In the genomic region with DNA sequence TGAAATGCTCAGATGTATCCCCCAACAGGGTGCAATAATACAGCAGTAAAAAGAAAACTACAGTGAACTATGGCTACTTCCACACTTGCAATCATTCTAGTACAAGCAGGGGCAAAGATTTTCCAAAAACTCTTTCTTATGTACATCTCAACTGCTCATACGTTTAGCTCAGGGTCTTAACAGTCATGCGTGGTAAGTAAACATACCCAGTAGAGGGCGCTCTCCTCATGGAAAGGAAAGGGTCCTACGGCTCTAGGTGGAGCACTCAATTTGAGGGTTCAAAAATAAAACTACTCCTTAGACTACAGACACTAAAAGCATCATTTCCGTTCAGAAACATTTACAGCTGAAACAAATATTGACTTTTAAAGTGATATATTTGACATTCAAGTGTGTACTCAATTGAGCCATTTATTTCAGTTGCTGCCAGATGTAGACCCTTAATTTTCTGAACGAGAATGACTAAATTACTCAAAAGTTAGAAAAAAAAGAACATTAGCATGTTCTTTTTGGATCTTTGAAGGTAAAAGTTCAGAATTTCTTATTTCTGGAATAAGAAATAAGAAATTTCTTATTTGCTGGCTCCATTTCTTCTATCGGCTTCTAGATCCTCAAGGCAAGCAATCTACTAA, we compare ENCODE assay signal across 8 cellular contexts.
DNase-seq lines count a peak whose midpoint lies in the region; ATAC-seq, FAIRE-seq and TF ChIP-seq lines count a peak whose summit lies in the region.

No MANE protein-coding gene starts in this region.

- CTCF ChIA-PET in K562 (lab: Yijun Ruan, JAX; ENCODE audit: low intra/inter-chr PET ratio): interaction anchor here (0.5 kb wide), 1 partner anchor 59 kb away, joined by 3 read pairs; no protein-coding TSS in a partner anchor

- WGBS in K562 (ENCODE audit: insufficient coverage, low coverage, missing lambda C conversion rate): 3% methylated on average over 7 of the region's 7 CpGs
- 35 to 37% methylated on average over 7 of the region's 7 CpGs for WGBS in thyroid gland, 2 donors

- H3K9me1 ChIP-seq in K562 (ENCODE audit: control insufficient read depth, insufficient read depth, low read length): no peaks in the 10 kb centered on the region

- peak; percentile 22 to 66; a peak in 2 of 4 replicates for TF ChIP-seq RAD21 in K562 (CRISPR knock-in tag; conservative IDR thresholded peaks at IDR 0.05 in 1 of 2, IDR thresholded peaks at IDR 0.05 in 1 of 2)

- no peaks in the 10 kb centered on the region for H3K4me1 ChIP-seq in K562 (replicated peaks in 1 of 2; ENCODE audit: control insufficient read depth in 2 of 2, insufficient read depth in 2 of 2, low read length in 2 of 2)
- no peaks in the 10 kb centered on the region for H3K4me1 ChIP-seq in thyroid gland

- POLR2A ChIA-PET in K562 (lab: Yijun Ruan, JAX): interaction anchor here (0.7 to 0.9 kb wide), 2 partner anchors 11 to 14 kb away, joined by 3 read pairs; no protein-coding TSS in a partner anchor

- H3K27me3 ChIP-seq in K562 (ENCODE audit: control insufficient read depth in 2 of 2, insufficient read depth in 2 of 2, low read length in 2 of 2) (no peaks in the 10 kb centered on the region), thyroid gland (no peaks in the 10 kb centered on the region)

- intact Hi-C loops in K562 (cut with micrococcal nuclease) (no loop called here), thyroid gland (cut with DNase I) (no loop called here)

- H3K36me3 ChIP-seq in K562 (ENCODE audit: control insufficient read depth, insufficient read depth, low read length) (no peaks in the 10 kb centered on the region), thyroid gland (no peaks in the 10 kb centered on the region)

- H4K20me1 ChIP-seq in K562 (replicated peaks; ENCODE audit: control insufficient read depth, insufficient read depth, low read length): no peaks in the 10 kb centered on the region

- ATAC-seq in GM19397 (IDR thresholded peaks at IDR 0.05; ENCODE audit: unreplicated experiment) (peak; percentile 73), HG03460 (IDR thresholded peaks at IDR 0.05; ENCODE audit: unreplicated experiment) (peak; percentile 89), K562 (peak; percentile 92)

- TF ChIP-seq CTCF in K562 (IDR thresholded peaks at IDR 0.05 in 2 of 3, conservative IDR thresholded peaks at IDR 0.05 in 1 of 3; ENCODE audit: insufficient read depth in 2 of 3, low read depth in 1 of 3, low read length in 3 of 3) (peak; percentile 55 to 66 (median 66)), thyroid gland (IDR thresholded peaks at IDR 0.05) (peak in 3 of 6 experiments; percentile 13 to 43 (median 17))

- H3K9ac ChIP-seq in K562 (ENCODE audit: insufficient read depth in 1 of 2, low read depth in 2 of 2, low read length in 2 of 2): no peak overlapping the region

- TF ChIP-seq EP300 in K562 (IDR thresholded peaks at IDR 0.05; ENCODE audit: low read length): no peak

- TF ChIP-seq POLR2A in K562 (conservative IDR thresholded peaks at IDR 0.05) (no peak), thyroid gland (IDR thresholded peaks at IDR 0.05) (no peak)

- DNase-seq in Daoy (ENCODE audit: low read depth) (peak; percentile 36), NCI-H510A treated with DMSO at 0.1 percent for 48 hours (lab: John Stamatoyannopoulos, UW) (peak; percentile 64), K562 (ENCODE audit: extremely low read depth in 1 of 4, low spot score in 3 of 4) (peak; percentile 45 to 70 (median 53)), midbrain (lab: John Stamatoyannopoulos, UW) (peak; percentile 3), thyroid gland (no peak)
- no peak for DNase-seq in activated CD4-positive, CD25-positive, alpha-beta regulatory T cell (lab: John Stamatoyannopoulos, UW)

- in situ Hi-C loops in K562 (cut with MboI): no loop called here

- H2AFZ ChIP-seq in K562 (ENCODE audit: low read depth, low read length): no peak overlapping the region

- H3K9me3 ChIP-seq in K562 (replicated peaks; ENCODE audit: control insufficient read depth, insufficient read depth, low read depth, low read length) (no peaks in the 10 kb centered on the region), thyroid gland (no peaks in the 10 kb centered on the region)

- H3K4me3 ChIP-seq in K562: no peak overlapping the region
- H3K4me3 ChIP-seq in thyroid gland (replicated peaks in 1 of 3): no peak overlapping the region

- H3K27ac ChIP-seq in K562 (ENCODE audit: extremely low read depth, low read depth, low read length): no peak overlapping the region
- H3K27ac ChIP-seq in thyroid gland: no peak overlapping the region

- no peak overlapping the region for H3K4me2 ChIP-seq in K562 (ENCODE audit: insufficient read depth, low read length)

- FAIRE-seq in K562 (lab: Jason Lieb, UNC): peak; percentile 77

- BruUV-seq in K562 (replicated peaks; lab: Mats Ljungman, UMichigan): no TSS peak

- H3K79me2 ChIP-seq in K562 (ENCODE audit: control insufficient read depth, insufficient read depth, low read length): no peaks in the 10 kb centered on the region

TF ChIP-seq in K562, 482 proteins besides CTCF, POLR2A, EP300 and RAD21:
- TF ChIP-seq XRCC4 (IDR thresholded peaks at IDR 0.05; ENCODE audit: extremely low read depth, insufficient read depth, insufficient read length): no peak
- no peak for TF ChIP-seq POLR2G (IDR thresholded peaks at IDR 0.05; ENCODE audit: low read depth, low read length)
- TF ChIP-seq ZNF77 (CRISPR knock-in tag; IDR thresholded peaks at IDR 0.05): no peak
- TF ChIP-seq ZNF354B (CRISPR knock-in tag; IDR thresholded peaks at IDR 0.05): no peak
- no peak for TF ChIP-seq KAT2B (IDR thresholded peaks at IDR 0.05; ENCODE audit: low read depth, low read length)
- TF ChIP-seq SIRT6 (IDR thresholded peaks at IDR 0.05; ENCODE audit: low read depth, low read length): no peak
- TF ChIP-seq NR4A1 (CRISPR knock-in tag; IDR thresholded peaks at IDR 0.05): no peak
- no peak for TF ChIP-seq NR4A1 (tag; IDR thresholded peaks at IDR 0.05)
- TF ChIP-seq TEAD4 (IDR thresholded peaks at IDR 0.05; ENCODE audit: low read length): no peak
- TF ChIP-seq TEAD4 (CRISPR knock-in tag; IDR thresholded peaks at IDR 0.05; ENCODE audit: borderline replicate concordance): no peak
- no peak for TF ChIP-seq ZBTB5 (IDR thresholded peaks at IDR 0.05)
- no peak for TF ChIP-seq ZNF780A (CRISPR knock-in tag; IDR thresholded peaks at IDR 0.05)
- TF ChIP-seq RBM25 (IDR thresholded peaks at IDR 0.05; ENCODE audit: low read depth, low read length, severe bottlenecking): no peak
- TF ChIP-seq NR0B1 (IDR thresholded peaks at IDR 0.05; ENCODE audit: partially characterized antibody): no peak
- no peak for TF ChIP-seq U2AF1 (optimal IDR thresholded peaks at IDR 0.05; ENCODE audit: low read depth, low read length)
- no peak for TF ChIP-seq ZNF174 (CRISPR knock-in tag; IDR thresholded peaks at IDR 0.05)
- no peak for TF ChIP-seq ZNF41 (CRISPR knock-in tag; conservative IDR thresholded peaks at IDR 0.05)
- TF ChIP-seq RFX5 (IDR thresholded peaks at IDR 0.05; ENCODE audit: low read depth, low read length): no peak
- no peak for TF ChIP-seq TCFL5 (CRISPR knock-in tag; conservative IDR thresholded peaks at IDR 0.05)

Comparison
In these comparisons a context has a peak if more than half of its experiments do, and no peak if none do; other contexts are left out.
1. DNase-seq: peak in Daoy (single experiment), NCI-H510A treated with DMSO at 0.1 percent for 48 hours (single experiment), K562 (4 of 4) and midbrain (single experiment); none in activated CD4-positive, CD25-positive, alpha-beta regulatory T cell (0 of 4) and thyroid gland (0 of 2).
2. Peak in every context shown above with its lines, with median percentiles within 50 percentile points of each other: ATAC-seq.